8 cellular contexts compared by ENCODE assay signal in the genomic region with DNA sequence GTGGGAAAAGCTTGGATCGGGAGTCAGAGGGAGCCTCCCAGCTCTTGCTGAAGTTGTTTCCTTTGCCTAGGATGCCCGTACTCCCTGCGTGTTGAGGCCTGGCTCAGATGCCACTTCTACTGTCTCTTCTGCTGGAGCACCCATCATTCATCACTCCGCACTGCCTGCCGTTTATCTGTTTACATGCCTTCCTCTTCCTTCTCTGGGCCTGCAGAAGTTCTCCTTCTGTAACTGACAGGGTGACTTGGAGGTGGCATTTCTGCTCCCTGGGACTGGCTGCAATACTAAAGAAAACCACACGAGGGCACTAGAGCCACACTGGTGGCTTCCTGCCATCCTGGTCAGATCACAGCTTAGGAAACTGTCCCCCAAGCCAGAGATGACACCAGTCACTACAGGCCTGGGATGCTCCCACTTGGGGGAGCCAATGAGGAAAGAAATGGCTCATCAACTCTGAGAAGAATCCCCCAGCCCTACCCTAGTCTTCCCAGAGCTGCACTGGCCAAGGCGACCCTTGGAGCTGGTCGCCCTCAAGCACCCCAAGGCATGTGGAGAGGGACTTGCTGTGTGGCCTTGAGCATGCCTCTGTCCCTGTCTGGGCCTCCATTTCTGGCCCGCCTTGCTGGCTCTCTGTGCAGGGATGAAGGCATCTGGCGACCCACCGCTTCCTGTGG. TPM values are rescaled to one million over a fixed set of nuclear protein-coding genes. Genes with fewer than 3 reads are reported as not detected.
DNase-seq lines count a peak whose midpoint lies in the region; ATAC-seq, FAIRE-seq and TF ChIP-seq lines count a peak whose summit lies in the region.

No MANE protein-coding gene starts in this region.

- H3K9ac ChIP-seq in KMS-11, result no peak overlapping the region

- no peak for TF ChIP-seq POLR2A in testis (IDR thresholded peaks at IDR 0.05)

- no peaks in the 10 kb centered on the region for H4K20me1 ChIP-seq in KMS-11 (ENCODE audit: insufficient read depth)

- intact Hi-C loops in testis (cut with DNase I; ENCODE audit: low total_unique reads), result loop anchor here (10.0 kb wide), 1 partner anchor 151 kb away; the partner anchor contains the start of gene SHB

- ATAC-seq in GM21447 (IDR thresholded peaks at IDR 0.05; ENCODE audit: unreplicated experiment), result peak; percentile 80

- H3K27me3 ChIP-seq in KMS-11 (ENCODE audit: insufficient read depth, low read depth) (no peaks in the 10 kb centered on the region), neutrophil (no peaks in the 10 kb centered on the region), testis (no peaks in the 10 kb centered on the region)

- H3K4me2 ChIP-seq in KMS-11, result no peak overlapping the region

- 51 to 67% methylated on average over 9 to 11 of the region's 11 CpGs for WGBS in testis, 2 donors

- no peak overlapping the region for H3K27ac ChIP-seq in KMS-11
- peak overlapping the region; percentile 87 for H3K27ac ChIP-seq in neutrophil
- H3K27ac ChIP-seq in testis, result no peak overlapping the region

- H3K79me2 ChIP-seq in KMS-11 (ENCODE audit: insufficient read depth, low read depth), result no peaks in the 10 kb centered on the region

- H3K4me1 ChIP-seq in KMS-11 (ENCODE audit: low read depth, poor library complexity, severe bottlenecking), result no peaks in the 10 kb centered on the region
- peaks cover 41 to 42% of the 10 kb centered on the region in 2 experiments for H3K4me1 ChIP-seq in neutrophil (ENCODE audit: control insufficient read depth in 1 of 2, insufficient read depth in 1 of 2, low read depth in 1 of 2, low read length in 1 of 2)
- H3K4me1 ChIP-seq in testis, result peaks cover 5% of the 10 kb centered on the region

- H2AFZ ChIP-seq in KMS-11 (ENCODE audit: low read depth), result no peak overlapping the region

- H3K9me3 ChIP-seq in neutrophil, result no peaks in the 10 kb centered on the region
- H3K9me3 ChIP-seq in testis, result no peaks in the 10 kb centered on the region

- H3K4me3 ChIP-seq in KMS-11 (IDR thresholded peaks at IDR 0.05; ENCODE audit: insufficient read depth, low read depth, low read length) (no peak overlapping the region), foreskin fibroblast (ENCODE audit: low read depth in 1 of 2, low read length in 2 of 2) (no peak overlapping the region), neutrophil (ENCODE audit: low read depth in 1 of 2, low read length in 1 of 2) (peak overlapping the region in 1 of 2 experiments; percentile 26), testis (no peak overlapping the region)

- DNase-seq in COLO829 (ENCODE audit: low spot score) (peak; percentile 82), RCC 7860 (ENCODE audit: low spot score) (peak; percentile 76), foreskin fibroblast (peak; percentile 65 to 88), testis (peak; percentile 84)
- DNase-seq in activated T-cell treated with anti-CD3 and anti-CD28 coated beads, Interleukin-2, amount 50 U/mL, for 48 hours, result peak; percentile 89

- FAIRE-seq in RCC 7860 (lab: Jason Lieb, UNC), result peak; percentile 64

- H3K36me3 ChIP-seq in KMS-11 (ENCODE audit: insufficient read depth) (no peaks in the 10 kb centered on the region), neutrophil (no peaks in the 10 kb centered on the region), testis (ENCODE audit: low read depth, missing control alignments) (no peaks in the 10 kb centered on the region)

- TF ChIP-seq CTCF in KMS-11 (conservative IDR thresholded peaks at IDR 0.05; ENCODE audit: low read depth, low read length) (peak; percentile 95), foreskin fibroblast (IDR thresholded peaks at IDR 0.05; ENCODE audit: low read depth, low read length) (peak; percentile 95), neutrophil (IDR thresholded peaks at IDR 0.05) (peak; percentile 98), testis (IDR thresholded peaks at IDR 0.05) (peak; percentile 82 to 97 (median 90))

RNA-seq across cellular contexts. Expression of gene SLC25A51, which starts 9.7 kb away (rescaled TPM):
- total RNA-seq in testis, result 10 to 100 TPM; 19.1 to 27.4 TPM
- 18.4 TPM for polyA plus RNA-seq in testis (ENCODE audit: insufficient read depth, low read depth, low replicate concordance)
